ENCODE assay signal across 8 cellular contexts in genomic region chr12:68450947-68451260, GRCh38.
A peak's percentile ranks its signal among the peaks of the same experiment; 100 is the strongest.
DNase-seq lines count a peak whose midpoint lies in the region; ATAC-seq and TF ChIP-seq lines count a peak whose summit lies in the region.

No MANE protein-coding gene starts in this region.

- intact Hi-C loops in activated CD4-positive, alpha-beta T cell treated with anti-CD3 and anti-CD28 coated beads, Interleukin-2, amount 10 ng/mL, durations not matched to agents 24 days and 14 days (cut with micrococcal nuclease) = loop anchor here (1.0 to 10.0 kb wide), 13 partner anchors 11 to 354 kb away; partner anchors contain the start of genes MDM2, NUP107 and RAP1B
- intact Hi-C loops in left cardiac atrium (cut with DNase I) = loop anchor here in 1 of 2 donors (5.0 kb wide), 1 partner anchor 84 kb away; no protein-coding TSS in a partner anchor

- H3K9me3 Mint-ChIP-seq in activated CD4-positive, alpha-beta T cell treated with anti-CD3 and anti-CD28 coated beads, Interleukin-2, amount 10 ng/mL, durations not matched to agents 24 days and 14 days = peaks cover 9% of the 10 kb centered on the region

- H3K27ac ChIP-seq in Peyer's patch (peak overlapping the region; percentile 30 to 76 (median 51)), stomach smooth muscle (ENCODE audit: low read length) (peak overlapping the region; percentile 32)

- H3K9ac ChIP-seq in stomach smooth muscle (ENCODE audit: low read length in 2 of 2) = no peak overlapping the region

- no peaks in the 10 kb centered on the region for H3K27me3 Mint-ChIP-seq in activated CD4-positive, alpha-beta T cell treated with anti-CD3 and anti-CD28 coated beads, Interleukin-2, amount 10 ng/mL, durations not matched to agents 24 days and 14 days

- peak overlapping the region; percentile 52 for H3K4me3 Mint-ChIP-seq in activated CD4-positive, alpha-beta T cell treated with anti-CD3 and anti-CD28 coated beads, Interleukin-2, amount 10 ng/mL, durations not matched to agents 24 days and 14 days

- no peak for DNase-seq in activated CD4-positive, alpha-beta T cell treated with anti-CD3 and anti-CD28 coated beads, Interleukin-2, amount 10 ng/mL, durations not matched to agents 24 days and 14 days
- no peak for DNase-seq in activated CD4-positive, alpha-beta T cell treated with anti-CD3 and anti-CD28 coated beads for 1 hour
- DNase-seq in Peyer's patch = no peak
- DNase-seq in left cardiac atrium = no peak
- DNase-seq in GOT3 (lab: John Stamatoyannopoulos, UW) = no peak
- no peak for DNase-seq in T-helper 9 cell

- H3K27me3 ChIP-seq in Peyer's patch = no peaks in the 10 kb centered on the region
- H3K27me3 ChIP-seq in stomach smooth muscle (ENCODE audit: control insufficient read depth in 1 of 2, insufficient read depth in 2 of 2, low read length in 2 of 2) = no peaks in the 10 kb centered on the region

- peaks cover 83% of the 10 kb centered on the region for H3K4me1 Mint-ChIP-seq in activated CD4-positive, alpha-beta T cell treated with anti-CD3 and anti-CD28 coated beads, Interleukin-2, amount 10 ng/mL, durations not matched to agents 24 days and 14 days

- H3K4me3 ChIP-seq in Peyer's patch = peak overlapping the region in 1 of 4 donors; percentile 7
- peak overlapping the region; percentile 3 to 52 for H3K4me3 ChIP-seq in stomach smooth muscle (ENCODE audit: low read length in 2 of 2)

- peaks cover under 1% of the 10 kb centered on the region for H3K36me3 Mint-ChIP-seq in activated CD4-positive, alpha-beta T cell treated with anti-CD3 and anti-CD28 coated beads, Interleukin-2, amount 10 ng/mL, durations not matched to agents 24 days and 14 days (ENCODE audit: low read depth)

- peak overlapping the region; percentile 98 for H3K27ac Mint-ChIP-seq in activated CD4-positive, alpha-beta T cell treated with anti-CD3 and anti-CD28 coated beads, Interleukin-2, amount 10 ng/mL, durations not matched to agents 24 days and 14 days

- H3K9me3 ChIP-seq in Peyer's patch = no peaks in the 10 kb centered on the region
- H3K9me3 ChIP-seq in stomach smooth muscle (ENCODE audit: control insufficient read depth in 2 of 2, low read length in 2 of 2) = no peaks in the 10 kb centered on the region

- H3K36me3 ChIP-seq in Peyer's patch = no peaks in the 10 kb centered on the region
- no peaks in the 10 kb centered on the region for H3K36me3 ChIP-seq in stomach smooth muscle (ENCODE audit: control insufficient read depth in 2 of 2, insufficient read depth in 2 of 2, low read length in 2 of 2)

- TF ChIP-seq CTCF in Peyer's patch (IDR thresholded peaks at IDR 0.05) = no peak

- no peak for TF ChIP-seq POLR2A in Peyer's patch (IDR thresholded peaks at IDR 0.05)

- H3K4me1 ChIP-seq in Peyer's patch (peaks cover 0 to 24% (median 10%) of the 10 kb centered on the region in 4 donors), stomach smooth muscle (ENCODE audit: control insufficient read depth, insufficient read depth, low read length) (peaks cover 15% of the 10 kb centered on the region)

- peak; percentile 22 to 62 for ATAC-seq in left cardiac atrium
- no peak for ATAC-seq in HG03460 (IDR thresholded peaks at IDR 0.05; ENCODE audit: unreplicated experiment)
